In genomic region chr6:89828988-89829590, GRCh38 we compare ENCODE assay signal across 8 cellular contexts. TPM values are rescaled to one million over a fixed set of nuclear protein-coding genes. Genes with fewer than 3 reads are reported as not detected.
A peak's percentile ranks its signal among the peaks of the same experiment; 100 is the strongest.
DNase-seq lines count a peak whose midpoint lies in the region; ATAC-seq, FAIRE-seq and TF ChIP-seq lines count a peak whose summit lies in the region.

No MANE protein-coding gene starts in this region.

- FAIRE-seq in A549 (lab: Jason Lieb, UNC) = no peak

- H3K27me3 ChIP-seq in iPS-15b (ENCODE audit: control insufficient read depth, insufficient read depth, low read length) = no peaks in the 10 kb centered on the region

- TF ChIP-seq EP300 in A549 (IDR thresholded peaks at IDR 0.05) = no peak

- H3K9ac ChIP-seq in iPS-15b (ENCODE audit: low read depth, low read length) = peak overlapping the region; percentile 49

- H3K36me3 ChIP-seq in iPS-15b (ENCODE audit: control insufficient read depth, insufficient read depth, low read length) = peaks cover 10% of the 10 kb centered on the region

- H3K9me3 ChIP-seq in A549 (no peaks in the 10 kb centered on the region), iPS-15b (ENCODE audit: control insufficient read depth, insufficient read depth, low read length) (no peaks in the 10 kb centered on the region)

- H3K4me3 ChIP-seq in A549 (peak overlapping the region; percentile 66), iPS-15b (ENCODE audit: low read depth, low read length) (peak overlapping the region; percentile 90)

- TF ChIP-seq RAD21 in A549 (conservative IDR thresholded peaks at IDR 0.05 in 1 of 2, IDR thresholded peaks at IDR 0.05 in 1 of 2) = no peak

- H3K36me3 Mint-ChIP-seq in activated naive CD8-positive, alpha-beta T cell treated with anti-CD3 and anti-CD28 coated beads for 36 hours = peaks cover 39% of the 10 kb centered on the region

- peak overlapping the region; percentile 75 for H3K4me2 ChIP-seq in A549

- no peak for TF ChIP-seq CTCF in A549 (IDR thresholded peaks at IDR 0.05)

- H3K27ac ChIP-seq in A549 = peak overlapping the region; percentile 65 to 90

- POLR2A ChIA-PET in A549 (lab: Yijun Ruan, JAX) = interaction anchor here (0.6 to 1.5 kb wide), 7 partner anchors 9 to 710 kb away, joined by 3 to 31 read pairs (median 4); partner anchors contain the start of genes LYRM2, MDN1 and UBE2J1

- ATAC-seq in A549 (peak; percentile 63 to 72), GM18505 (IDR thresholded peaks at IDR 0.05; ENCODE audit: unreplicated experiment) (peak; percentile 34), HG02884 (IDR thresholded peaks at IDR 0.05; ENCODE audit: unreplicated experiment) (peak; percentile 32)

- peak in 1 of 2 experiments; percentile 21 for DNase-seq in A549 (ENCODE audit: low read depth in 1 of 2, low spot score in 1 of 2)
- DNase-seq in NCI-H2227 (lab: John Stamatoyannopoulos, UW; ENCODE audit: unreplicated experiment) = peak; percentile 47
- peak; percentile 30 for DNase-seq in activated naive CD8-positive, alpha-beta T cell treated with anti-CD3 and anti-CD28 coated beads for 36 hours
- DNase-seq in stimulated activated CD4-positive, alpha-beta T cell treated with anti-CD3 and anti-CD28 coated beads, Interleukin-4, amount 100 ng/mL, for 24 hours = peak; percentile 14
- no peak for DNase-seq in Ammon's horn (ENCODE audit: low spot score)

- 2% methylated on average over 20 of the region's 22 CpGs for WGBS in A549 (ENCODE audit: missing lambda C conversion rate)

- H3K9me3 Mint-ChIP-seq in activated naive CD8-positive, alpha-beta T cell treated with anti-CD3 and anti-CD28 coated beads for 36 hours = peaks cover 1% of the 10 kb centered on the region

- CTCF ChIA-PET in A549 (lab: Yijun Ruan, JAX) = interaction anchor here (1.2 kb wide), 1 partner anchor 10 kb away, joined by 3 read pairs; the partner anchor contains the start of gene MDN1

- no peaks in the 10 kb centered on the region for H3K27me3 Mint-ChIP-seq in activated naive CD8-positive, alpha-beta T cell treated with anti-CD3 and anti-CD28 coated beads for 36 hours

- peak overlapping the region; percentile 99 for H3K4me3 Mint-ChIP-seq in activated naive CD8-positive, alpha-beta T cell treated with anti-CD3 and anti-CD28 coated beads for 36 hours

- no peak for TF ChIP-seq POLR2A in A549 (IDR thresholded peaks at IDR 0.05; ENCODE audit: low read length)
- TF ChIP-seq POLR2A in GM18505 (IDR thresholded peaks at IDR 0.05; ENCODE audit: borderline replicate concordance, extremely low read depth, insufficient read depth, insufficient read length) = peak; percentile 14

- H3K27ac Mint-ChIP-seq in activated naive CD8-positive, alpha-beta T cell treated with anti-CD3 and anti-CD28 coated beads for 36 hours = peak overlapping the region; percentile 98

- H3K4me1 ChIP-seq in A549 = peaks cover 5% of the 10 kb centered on the region
- H3K4me1 ChIP-seq in iPS-15b (ENCODE audit: control insufficient read depth, insufficient read depth, low read length) = no peaks in the 10 kb centered on the region

- H3K4me1 Mint-ChIP-seq in activated naive CD8-positive, alpha-beta T cell treated with anti-CD3 and anti-CD28 coated beads for 36 hours = peaks cover 28% of the 10 kb centered on the region

TF ChIP-seq in A549, 52 proteins besides CTCF, POLR2A, EP300 and RAD21:
- TF ChIP-seq TP53 (CRISPR knock-in tag; IDR thresholded peaks at IDR 0.05) (no peak), HOXB13 (CRISPR knock-in tag; IDR thresholded peaks at IDR 0.05; ENCODE audit: low read depth) (no peak), HEYL (CRISPR knock-in tag; IDR thresholded peaks at IDR 0.05) (no peak), ZFP36 (IDR thresholded peaks at IDR 0.05; ENCODE audit: borderline replicate concordance, partially characterized antibody) (no peak), MAFK (IDR thresholded peaks at IDR 0.05; ENCODE audit: partially characterized antibody) (no peak), FOSL2 (IDR thresholded peaks at IDR 0.05) (no peak), FOSL2 (CRISPR knock-in tag; IDR thresholded peaks at IDR 0.05) (no peak), FOXS1 (CRISPR knock-in tag; IDR thresholded peaks at IDR 0.05) (no peak), RCOR1 (IDR thresholded peaks at IDR 0.05; ENCODE audit: low read depth, low read length) (no peak), RNF2 (IDR thresholded peaks at IDR 0.05; ENCODE audit: borderline replicate concordance, low read depth) (no peak), REST (IDR thresholded peaks at IDR 0.05) (no peak), FOSB (CRISPR knock-in tag; IDR thresholded peaks at IDR 0.05) (no peak), HES2 (IDR thresholded peaks at IDR 0.05) (no peak), JUN (IDR thresholded peaks at IDR 0.05) (no peak)
- TF ChIP-seq, protein P1, sequence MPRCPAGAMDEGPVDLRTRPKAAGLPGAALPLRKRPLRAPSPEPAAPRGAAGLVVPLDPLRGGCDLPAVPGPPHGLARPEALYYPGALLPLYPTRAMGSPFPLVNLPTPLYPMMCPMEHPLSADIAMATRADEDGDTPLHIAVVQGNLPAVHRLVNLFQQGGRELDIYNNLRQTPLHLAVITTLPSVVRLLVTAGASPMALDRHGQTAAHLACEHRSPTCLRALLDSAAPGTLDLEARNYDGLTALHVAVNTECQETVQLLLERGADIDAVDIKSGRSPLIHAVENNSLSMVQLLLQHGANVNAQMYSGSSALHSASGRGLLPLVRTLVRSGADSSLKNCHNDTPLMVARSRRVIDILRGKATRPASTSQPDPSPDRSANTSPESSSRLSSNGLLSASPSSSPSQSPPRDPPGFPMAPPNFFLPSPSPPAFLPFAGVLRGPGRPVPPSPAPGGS (IDR thresholded peaks at IDR 0.05) = no peak

RNA-seq across cellular contexts. Expression of gene CASP8AP2, which starts 0.6 kb away (rescaled TPM):
- polyA plus RNA-seq in A549 (2011; rRNA removed) (8.8 and 13.6 TPM in 2 replicates), A549 (2017; fragmentation: RNase III; extraction: RNeasy Plus Mini Kit Qiagen cat#74134 plus additional on column Dnase treatment) (7.1 to 8.2 TPM (median 7.5 TPM) in 3 replicates)
- polyA plus RNA-seq in A549 (2012; cell fraction: cytosol; rRNA removed) = 2.2 and 2.7 TPM in 2 replicates
- polyA plus RNA-seq in A549 (2012; cell fraction: nucleus; rRNA removed) = 2.4 and 2.9 TPM in 2 replicates
- polyA minus RNA-seq in A549 (2011; rRNA and poly(A)+ RNA removed) = 8.5 and 9.2 TPM in 2 replicates
- total RNA-seq in activated naive CD8-positive, alpha-beta T cell treated with anti-CD3 and anti-CD28 coated beads for 36 hours = 10 to 100 TPM; 33.3 to 33.9 TPM

RNA-seq across cellular contexts. Expression of gene MDN1, which starts 9.5 kb away (rescaled TPM):
- polyA plus RNA-seq in A549 (2011; rRNA removed) (20.5 and 32.5 TPM in 2 replicates), A549 (2017; fragmentation: RNase III; extraction: RNeasy Plus Mini Kit Qiagen cat#74134 plus additional on column Dnase treatment) (6.4 to 8.1 TPM (median 7.9 TPM) in 3 replicates)
- 5.3 and 6.1 TPM in 2 replicates for polyA plus RNA-seq in A549 (2012; cell fraction: cytosol; rRNA removed)
- 14.1 and 22.9 TPM in 2 replicates for polyA plus RNA-seq in A549 (2012; cell fraction: nucleus; rRNA removed)
- polyA minus RNA-seq in A549 (2011; rRNA and poly(A)+ RNA removed) = 29.6 and 30.6 TPM in 2 replicates
- total RNA-seq in activated naive CD8-positive, alpha-beta T cell treated with anti-CD3 and anti-CD28 coated beads for 36 hours = 10 to 100 TPM; 64.4 to 66.8 TPM
